11 cellular contexts compared by ENCODE assay signal in genomic region chr1:34918609-34919561, GRCh38. TPM values are rescaled to one million over a fixed set of nuclear protein-coding genes. Genes with fewer than 3 reads are reported as not detected.
A peak's percentile ranks its signal among the peaks of the same experiment; 100 is the strongest.
DNase-seq lines count a peak whose midpoint lies in the region; ATAC-seq and TF ChIP-seq lines count a peak whose summit lies in the region.
"Had no signal": no experiment of that assay in that cellular context is flagged by ENCODE, and none has a peak within 500 bp of the region (broad histone marks: within the 10 kb centered on the region; RNA-seq: fewer than 3 reads in every experiment).

No MANE protein-coding gene starts in this region.

- no peaks in the 10 kb centered on the region for H3K9me3 Mint-ChIP-seq in WTC11
- H3K9me3 Mint-ChIP-seq in naive B cell, result no peaks in the 10 kb centered on the region
- no peaks in the 10 kb centered on the region for H3K9me3 Mint-ChIP-seq in effector memory CD8-positive, alpha-beta T cell
- no peaks in the 10 kb centered on the region for H3K9me3 Mint-ChIP-seq in activated T-helper 1 cell treated with anti-CD3 and anti-CD28 coated beads, Interleukin-12 subunit alpha, Interleukin-12 subunit beta, Interleukin-2, Interleukin-4 antibody, amounts not matched to agents 30 ng/mL and 10 ng/mL and 1 ng/mL, durations not matched to agents 14 hours and 24 hours and 36 hours

- peak; percentile 84 for ATAC-seq in WTC11
- peak; percentile 71 to 82 for ATAC-seq in naive B cell (ENCODE audit: low read depth in 2 of 2)
- ATAC-seq in effector memory CD8-positive, alpha-beta T cell (replicated peaks), result no peak

- TF ChIP-seq POLR2A in stomach (IDR thresholded peaks at IDR 0.05), result no peak

- peak; percentile 43 for DNase-seq in ELF-1 (ENCODE audit: low read depth, low spot score)
- DNase-seq in KBM-7, result peak; percentile 81
- peak; percentile 76 for DNase-seq in WTC11 (ENCODE audit: low spot score)
- DNase-seq in naive B cell, result peak; percentile 28
- no peak for DNase-seq in effector memory CD8-positive, alpha-beta T cell
- DNase-seq in stomach, result no peak
- no peak for DNase-seq in activated T-helper 1 cell treated with anti-CD3 and anti-CD28 coated beads, Interleukin-12 subunit alpha, Interleukin-12 subunit beta, Interleukin-2, Interleukin-4 antibody, amounts not matched to agents 30 ng/mL and 10 ng/mL and 1 ng/mL, durations not matched to agents 14 hours and 24 hours and 36 hours (ENCODE audit: low spot score)
- DNase-seq in mammary epithelial cell, result no peak
- DNase-seq: dermis blood vessel endothelial cell, mesenchymal stem cell, NCI-H2029 treated with DMSO at 0.1 percent for 48 hours had no signal

- no peak overlapping the region for H3K4me2 ChIP-seq in mammary epithelial cell (ENCODE audit: insufficient read depth, low read depth, low read length)

- dilution Hi-C loops in mammary epithelial cell (cut with HindIII; ENCODE audit: low sequenced_read_pairs), result loop anchor here (5.0 kb wide), 1 partner anchor 53 kb away; no protein-coding TSS in a partner anchor

- peaks cover 38% of the 10 kb centered on the region for H3K4me1 Mint-ChIP-seq in WTC11
- H3K4me1 Mint-ChIP-seq in naive B cell, result peaks cover 22 to 42% (median 36%) of the 10 kb centered on the region in 3 donors
- H3K4me1 Mint-ChIP-seq in effector memory CD8-positive, alpha-beta T cell (ENCODE audit: low read depth in 2 of 2), result peaks cover 0 to 9% of the 10 kb centered on the region in 2 donors
- H3K4me1 Mint-ChIP-seq in activated T-helper 1 cell treated with anti-CD3 and anti-CD28 coated beads, Interleukin-12 subunit alpha, Interleukin-12 subunit beta, Interleukin-2, Interleukin-4 antibody, amounts not matched to agents 30 ng/mL and 10 ng/mL and 1 ng/mL, durations not matched to agents 14 hours and 24 hours and 36 hours (ENCODE audit: low read depth), result no peaks in the 10 kb centered on the region

- no peaks in the 10 kb centered on the region for H3K36me3 ChIP-seq in stomach
- H3K36me3 ChIP-seq in mammary epithelial cell (ENCODE audit: insufficient read depth, low read length), result no peaks in the 10 kb centered on the region

- 8 to 17% (median 13%) methylated on average over 19 to 21 of the region's 21 CpGs for WGBS in stomach, 5 donors
- 15% methylated on average over 17 of the region's 21 CpGs for WGBS in mammary epithelial cell (ENCODE audit: low coverage, missing lambda C conversion rate)

- peaks cover 0 to 7% (median 0%) of the 10 kb centered on the region in 4 donors for H3K4me1 ChIP-seq in stomach
- H3K4me1 ChIP-seq in mammary epithelial cell (ENCODE audit: insufficient read depth, low read length), result no peaks in the 10 kb centered on the region

- no peak overlapping the region for H3K27ac Mint-ChIP-seq in WTC11
- peak overlapping the region in 4 of 6 donors; percentile 44 to 78 (median 77) for H3K27ac Mint-ChIP-seq in naive B cell
- no peak overlapping the region for H3K27ac Mint-ChIP-seq in effector memory CD8-positive, alpha-beta T cell
- H3K27ac Mint-ChIP-seq in activated T-helper 1 cell treated with anti-CD3 and anti-CD28 coated beads, Interleukin-12 subunit alpha, Interleukin-12 subunit beta, Interleukin-2, Interleukin-4 antibody, amounts not matched to agents 30 ng/mL and 10 ng/mL and 1 ng/mL, durations not matched to agents 14 hours and 24 hours and 36 hours, result no peak overlapping the region

- intact Hi-C loops in stomach (cut with DNase I; ENCODE audit: low total_unique reads) (no loop called here), mammary epithelial cell (cut with micrococcal nuclease) (no loop called here)
- intact Hi-C loops in activated T-helper 1 cell treated with anti-CD3 and anti-CD28 coated beads, Interleukin-12 subunit alpha, Interleukin-12 subunit beta, Interleukin-2, Interleukin-4 antibody, amounts not matched to agents 30 ng/mL and 10 ng/mL and 1 ng/mL, durations not matched to agents 14 hours and 24 hours and 36 hours (cut with micrococcal nuclease), result no loop called here

- TF ChIP-seq CTCF in WTC11 (IDR thresholded peaks at IDR 0.05) (no peak), stomach (IDR thresholded peaks at IDR 0.05) (no peak), mammary epithelial cell (conservative IDR thresholded peaks at IDR 0.05 in 1 of 2, IDR thresholded peaks at IDR 0.05 in 1 of 2; ENCODE audit: extremely low read depth in 1 of 2, insufficient read depth in 1 of 2, low read depth in 1 of 2, low read length in 2 of 2) (no peak)

- H3K36me3 Mint-ChIP-seq in WTC11 (no peaks in the 10 kb centered on the region), naive B cell (peaks cover 0 to under 1% of the 10 kb centered on the region in 2 donors)
- H3K36me3 Mint-ChIP-seq in effector memory CD8-positive, alpha-beta T cell (ENCODE audit: insufficient read depth), result no peaks in the 10 kb centered on the region
- no peaks in the 10 kb centered on the region for H3K36me3 Mint-ChIP-seq in activated T-helper 1 cell treated with anti-CD3 and anti-CD28 coated beads, Interleukin-12 subunit alpha, Interleukin-12 subunit beta, Interleukin-2, Interleukin-4 antibody, amounts not matched to agents 30 ng/mL and 10 ng/mL and 1 ng/mL, durations not matched to agents 14 hours and 24 hours and 36 hours (ENCODE audit: low read depth)

- H3K27me3 ChIP-seq in stomach (peaks cover 0 to 79% (median 22%) of the 10 kb centered on the region in 3 donors), mammary epithelial cell (ENCODE audit: insufficient read depth, low read length) (no peaks in the 10 kb centered on the region)

- H3K27ac ChIP-seq in stomach (no peak overlapping the region), mammary epithelial cell (ENCODE audit: insufficient read depth, low read depth, low read length) (no peak overlapping the region)

- in situ Hi-C loops in KBM-7 (cut with MboI; ENCODE audit: low pct_unique_long_range_greater_than_20kb, low sequenced_read_pairs) (no loop called here), mammary epithelial cell (cut with MboI; ENCODE audit: low sequenced_read_pairs in 2 of 2) (no loop called here)

- H3K9ac ChIP-seq in mammary epithelial cell (ENCODE audit: insufficient read depth, low read length), result no peak overlapping the region

- no peaks in the 10 kb centered on the region for H4K20me1 ChIP-seq in mammary epithelial cell (ENCODE audit: insufficient read depth, low read length)

- no TSS peak for BruUV-seq in mammary epithelial cell (replicated peaks; lab: Mats Ljungman, UMichigan)

- H3K79me2 ChIP-seq in mammary epithelial cell (ENCODE audit: insufficient read depth, low read length), result no peaks in the 10 kb centered on the region

- no peak overlapping the region for H2AFZ ChIP-seq in mammary epithelial cell (ENCODE audit: low read depth, low read length)

- H3K27me3 Mint-ChIP-seq in WTC11 (ENCODE audit: low read depth) (peaks cover 2% of the 10 kb centered on the region), naive B cell (peaks cover 0 to 9% (median 4%) of the 10 kb centered on the region in 3 donors)
- peaks cover 57 to 71% of the 10 kb centered on the region in 2 donors for H3K27me3 Mint-ChIP-seq in effector memory CD8-positive, alpha-beta T cell
- peaks cover 21% of the 10 kb centered on the region for H3K27me3 Mint-ChIP-seq in activated T-helper 1 cell treated with anti-CD3 and anti-CD28 coated beads, Interleukin-12 subunit alpha, Interleukin-12 subunit beta, Interleukin-2, Interleukin-4 antibody, amounts not matched to agents 30 ng/mL and 10 ng/mL and 1 ng/mL, durations not matched to agents 14 hours and 24 hours and 36 hours (ENCODE audit: insufficient read depth)

- H3K4me3 Mint-ChIP-seq in WTC11 (peak overlapping the region; percentile 45), naive B cell (peak overlapping the region in 7 of 8 donors; percentile 66 to 84 (median 72))
- H3K4me3 Mint-ChIP-seq in effector memory CD8-positive, alpha-beta T cell, result peak overlapping the region in 1 of 2 donors; percentile 17
- H3K4me3 Mint-ChIP-seq in activated T-helper 1 cell treated with anti-CD3 and anti-CD28 coated beads, Interleukin-12 subunit alpha, Interleukin-12 subunit beta, Interleukin-2, Interleukin-4 antibody, amounts not matched to agents 30 ng/mL and 10 ng/mL and 1 ng/mL, durations not matched to agents 14 hours and 24 hours and 36 hours, result no peak overlapping the region

- H3K4me3 ChIP-seq in stomach, result no peak overlapping the region
- H3K4me3 ChIP-seq in mammary epithelial cell (replicated peaks in 1 of 3; ENCODE audit: insufficient read depth in 1 of 3, low read depth in 2 of 3, low read length in 3 of 3), result no peak overlapping the region

- H3K9me3 ChIP-seq in stomach (no peaks in the 10 kb centered on the region), mammary epithelial cell (replicated peaks; ENCODE audit: insufficient read depth, low read length) (no peaks in the 10 kb centered on the region)

- CTCF ChIA-PET in WTC11 (lab: Charles Lee) (interaction anchor here (0.7 to 2.8 kb wide), 8 partner anchors 8 to 133 kb away, joined by 3 to 16 read pairs (median 5); partner anchors contain the start of genes DLGAP3 and SMIM12), mammary epithelial cell (lab: Charles Lee; ENCODE audit: low non-redundant PET) (interaction anchor here (0.5 kb wide), 1 partner anchor 59 kb away, joined by 3 read pairs; the partner anchor contains the start of gene SMIM12)

- no peak for TF ChIP-seq EP300 in stomach (IDR thresholded peaks at IDR 0.05)

- POLR2A ChIA-PET in WTC11 (lab: Charles Lee), result no interaction called here

RNA-seq across cellular contexts. Expression of gene DLGAP3, which starts 10.6 kb away (rescaled TPM):
- 8.2 to 11.3 TPM (median 9.7 TPM) in 3 replicates for total RNA-seq in WTC11 (2021)
- polyA plus RNA-seq in naive B cell (ENCODE audit: low read depth in 6 of 6), result 1 to 10 TPM in 1 of 6 donors, under 1 TPM in 4, not detected in 1; 0.25 to 1.4 (median 0.41) TPM
- total RNA-seq in stomach, result under 1 TPM in 2 of 5 donors, not detected in 3; 0.18 to 0.29 TPM
- polyA plus RNA-seq in stomach, result under 1 TPM; 0.15 to 0.25 (median 0.15) TPM
- total RNA-seq in activated T-helper 1 cell treated with anti-CD3 and anti-CD28 coated beads, Interleukin-12 subunit alpha, Interleukin-12 subunit beta, Interleukin-2, Interleukin-4 antibody, amounts not matched to agents 30 ng/mL and 10 ng/mL and 1 ng/mL, durations not matched to agents 14 hours and 24 hours and 36 hours, result 0.65 and 0.93 TPM in 2 replicates
- total RNA-seq in mammary epithelial cell, result under 1 TPM in 1 of 2 donors, not detected in 1; 0.31 TPM
- 0.02 TPM for polyA plus RNA-seq in mammary epithelial cell
- polyA minus RNA-seq in mammary epithelial cell, result not detected

RNA-seq across cellular contexts. Expression of gene SMIM12, which starts 59.3 kb away (rescaled TPM):
- total RNA-seq in WTC11 (2021) (34.6 to 41.9 TPM (median 39.6 TPM) in 3 replicates), stomach (10 to 100 TPM in 3 of 5 donors, 1 to 10 TPM in 1, under 1 TPM in 1; 0.58 to 22.8 (median 12.5) TPM), mammary epithelial cell (10 to 100 TPM; 46.7 to 54.5 TPM)
- polyA plus RNA-seq in naive B cell (ENCODE audit: low read depth in 6 of 6) (100 to 1,000 TPM in 1 of 6 donors, 10 to 100 TPM in 5; 66.8 to 124 (median 73.1) TPM), stomach (10 to 100 TPM; 22.9 to 28.9 (median 26.4) TPM), mammary epithelial cell (74.9 TPM)
- 62.4 and 66.2 TPM in 2 replicates for total RNA-seq in activated T-helper 1 cell treated with anti-CD3 and anti-CD28 coated beads, Interleukin-12 subunit alpha, Interleukin-12 subunit beta, Interleukin-2, Interleukin-4 antibody, amounts not matched to agents 30 ng/mL and 10 ng/mL and 1 ng/mL, durations not matched to agents 14 hours and 24 hours and 36 hours
- polyA minus RNA-seq in mammary epithelial cell, result 114 TPM

Comparison
In these comparisons a context has a peak if more than half of its experiments do, and no peak if none do; other contexts are left out.
1. DNase-seq: peak in ELF-1 (single experiment), KBM-7 (single experiment), WTC11 (single experiment) and naive B cell (single experiment); none in effector memory CD8-positive, alpha-beta T cell (0 of 3), stomach (single experiment), activated T-helper 1 cell treated with anti-CD3 and anti-CD28 coated beads, Interleukin-12 subunit alpha, Interleukin-12 subunit beta, Interleukin-2, Interleukin-4 antibody, amounts not matched to agents 30 ng/mL and 10 ng/mL and 1 ng/mL, durations not matched to agents 14 hours and 24 hours and 36 hours (single experiment) and mammary epithelial cell (single experiment).
2. H3K27ac Mint-ChIP-seq: peak in naive B cell (4 of 6); none in WTC11 (single experiment), effector memory CD8-positive, alpha-beta T cell (0 of 2) and activated T-helper 1 cell treated with anti-CD3 and anti-CD28 coated beads, Interleukin-12 subunit alpha, Interleukin-12 subunit beta, Interleukin-2, Interleukin-4 antibody, amounts not matched to agents 30 ng/mL and 10 ng/mL and 1 ng/mL, durations not matched to agents 14 hours and 24 hours and 36 hours (single experiment).